8 cellular contexts compared by ENCODE assay signal in the genomic region with DNA sequence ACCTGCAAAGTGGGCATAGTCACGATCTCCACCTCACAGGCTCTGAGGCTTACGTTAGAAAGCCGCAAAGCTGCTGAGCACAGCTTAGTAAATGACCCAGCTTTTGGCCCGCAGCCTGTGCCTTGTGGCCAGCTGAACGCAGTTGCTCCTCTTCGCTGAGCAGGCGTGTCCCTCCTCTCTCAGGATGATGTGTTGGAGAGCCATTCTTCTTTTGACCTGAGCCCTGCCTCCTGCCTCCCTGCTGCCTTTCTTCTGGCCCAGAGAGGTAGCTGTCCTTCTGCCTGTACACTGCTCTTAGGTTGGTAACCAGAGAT. TPM values are rescaled to one million over a fixed set of nuclear protein-coding genes. Genes with fewer than 3 reads are reported as not detected.
DNase-seq lines count a peak whose midpoint lies in the region; ATAC-seq and TF ChIP-seq lines count a peak whose summit lies in the region.

No MANE protein-coding gene starts in this region.

- peak overlapping the region in 14 of 21 experiments; percentile 21 to 91 (median 74) for H3K27ac ChIP-seq in skin epidermis

- no peaks in the 10 kb centered on the region for H3K4me1 ChIP-seq in iPS-15b (ENCODE audit: control insufficient read depth, insufficient read depth, low read length)

- H3K9ac ChIP-seq in iPS-15b (ENCODE audit: low read depth, low read length): peak overlapping the region; percentile 24

- peaks cover 10% of the 10 kb centered on the region for H3K36me3 Mint-ChIP-seq in activated T-cell treated with anti-CD3 and anti-CD28 coated beads, Interleukin-2, amount 50 U/mL, for 4 hours (ENCODE audit: insufficient read depth)
- H3K36me3 Mint-ChIP-seq in activated T-helper 17 cell treated with anti-CD3 and anti-CD28 coated beads, Interleukin-2, amount 50 U/mL, for 72 hours (ENCODE audit: low read depth): peaks cover 20% of the 10 kb centered on the region

- ATAC-seq in activated T-cell treated with anti-CD3 and anti-CD28 coated beads, Interleukin-2, amount 50 U/mL, for 4 hours: no peak
- no peak for ATAC-seq in HG03045 (IDR thresholded peaks at IDR 0.05; ENCODE audit: unreplicated experiment)
- ATAC-seq in activated T-helper 17 cell treated with anti-CD3 and anti-CD28 coated beads, Interleukin-2, amount 50 U/mL, for 72 hours (replicated peaks): no peak

- H3K4me3 ChIP-seq in astrocyte of the cerebellum (ENCODE audit: low read depth, low read length): no peak overlapping the region
- H3K4me3 ChIP-seq in iPS-15b (ENCODE audit: low read depth, low read length): no peak overlapping the region
- no peak overlapping the region for H3K4me3 ChIP-seq in skin epidermis

- no peaks in the 10 kb centered on the region for H3K27me3 Mint-ChIP-seq in activated T-cell treated with anti-CD3 and anti-CD28 coated beads, Interleukin-2, amount 50 U/mL, for 4 hours (ENCODE audit: low read depth)
- no peaks in the 10 kb centered on the region for H3K27me3 Mint-ChIP-seq in activated T-helper 17 cell treated with anti-CD3 and anti-CD28 coated beads, Interleukin-2, amount 50 U/mL, for 72 hours

- TF ChIP-seq CTCF in astrocyte of the cerebellum (IDR thresholded peaks at IDR 0.05; ENCODE audit: low read depth, low read length, missing control alignments): no peak

- H3K9me3 Mint-ChIP-seq in activated T-cell treated with anti-CD3 and anti-CD28 coated beads, Interleukin-2, amount 50 U/mL, for 4 hours: no peaks in the 10 kb centered on the region
- no peaks in the 10 kb centered on the region for H3K9me3 Mint-ChIP-seq in activated T-helper 17 cell treated with anti-CD3 and anti-CD28 coated beads, Interleukin-2, amount 50 U/mL, for 72 hours

- peaks cover 45% of the 10 kb centered on the region for H3K4me1 Mint-ChIP-seq in activated T-cell treated with anti-CD3 and anti-CD28 coated beads, Interleukin-2, amount 50 U/mL, for 4 hours (ENCODE audit: low read depth)
- H3K4me1 Mint-ChIP-seq in activated T-helper 17 cell treated with anti-CD3 and anti-CD28 coated beads, Interleukin-2, amount 50 U/mL, for 72 hours: peaks cover 24% of the 10 kb centered on the region

- no peak overlapping the region for H3K4me3 Mint-ChIP-seq in activated T-cell treated with anti-CD3 and anti-CD28 coated beads, Interleukin-2, amount 50 U/mL, for 4 hours
- no peak overlapping the region for H3K4me3 Mint-ChIP-seq in activated T-helper 17 cell treated with anti-CD3 and anti-CD28 coated beads, Interleukin-2, amount 50 U/mL, for 72 hours

- H3K9me3 ChIP-seq in iPS-15b (ENCODE audit: control insufficient read depth, insufficient read depth, low read length): no peaks in the 10 kb centered on the region

- no peak overlapping the region for H3K27ac Mint-ChIP-seq in activated T-helper 17 cell treated with anti-CD3 and anti-CD28 coated beads, Interleukin-2, amount 50 U/mL, for 72 hours

- H3K27me3 ChIP-seq in iPS-15b (ENCODE audit: control insufficient read depth, insufficient read depth, low read length): no peaks in the 10 kb centered on the region

- DNase-seq in GM04503 (ENCODE audit: low read depth) (peak; percentile 51), astrocyte of the cerebellum (ENCODE audit: low read depth) (peak; percentile 84), NCI-H1417 treated with DMSO at 0.1 percent for 48 hours (lab: John Stamatoyannopoulos, UW) (no peak)
- no peak for DNase-seq in activated T-cell treated with anti-CD3 and anti-CD28 coated beads, Interleukin-2, amount 50 U/mL, for 4 hours

- H3K36me3 ChIP-seq in iPS-15b (ENCODE audit: control insufficient read depth, insufficient read depth, low read length): peaks cover 23% of the 10 kb centered on the region

- in situ Hi-C loops in astrocyte of the cerebellum (cut with HindIII; ENCODE audit: low sequenced_read_pairs): loop anchor here (25.0 kb wide), 1 partner anchor 269 kb away; a partner anchor contains a TSS

RNA-seq across cellular contexts. Expression of a gene that starts 47.6 kb away (rescaled TPM):
- total RNA-seq in activated T-cell treated with anti-CD3 and anti-CD28 coated beads, Interleukin-2, amount 50 U/mL, for 4 hours: 1 to 10 TPM in 1 of 3 donors, under 1 TPM in 2; 0.90 to 1.2 (median 0.98) TPM
- total RNA-seq in activated T-helper 17 cell treated with anti-CD3 and anti-CD28 coated beads, Interleukin-2, amount 50 U/mL, for 72 hours: 10 to 100 TPM in 1 of 2 donors, 1 to 10 TPM in 1; 4.4 to 10.1 TPM

Comparison
In these comparisons a context has a peak if more than half of its experiments do, and no peak if none do; other contexts are left out.
1. DNase-seq: peak in GM04503 (single experiment) and astrocyte of the cerebellum (single experiment); none in activated T-cell treated with anti-CD3 and anti-CD28 coated beads, Interleukin-2, amount 50 U/mL, for 4 hours (single experiment) and NCI-H1417 treated with DMSO at 0.1 percent for 48 hours (single experiment).